Comparison of ENCODE assay signal across 19 cellular contexts in genomic region chr9:135791431-135792267, GRCh38.
DNase-seq lines count a peak whose midpoint lies in the region; ATAC-seq and TF ChIP-seq lines count a peak whose summit lies in the region.
"Had no signal": no experiment of that assay in that cellular context is flagged by ENCODE, and none has a peak within 500 bp of the region (broad histone marks: within the 10 kb centered on the region; RNA-seq: fewer than 3 reads in every experiment).

No MANE protein-coding gene starts in this region.

- CTCF ChIA-PET in activated naive CD4-positive, alpha-beta T cell treated with anti-CD3 and anti-CD28 coated beads for 36 hours (lab: Charles Lee), result no interaction called here

- no peaks in the 10 kb centered on the region for H3K4me1 Mint-ChIP-seq in activated naive CD4-positive, alpha-beta T cell treated with anti-CD3 and anti-CD28 coated beads for 36 hours (ENCODE audit: low read depth)
- H3K4me1 Mint-ChIP-seq: CD14-positive monocyte had no signal

- H3K27ac ChIP-seq in right cardiac atrium (ENCODE audit: low read length) (no peak overlapping the region), osteoblast (ENCODE audit: low read depth, low read length) (no peak overlapping the region)

- H3K4me1 ChIP-seq in right cardiac atrium (ENCODE audit: control insufficient read depth, insufficient read depth, low read length) (no peaks in the 10 kb centered on the region), osteoblast (ENCODE audit: insufficient read depth, low read length) (no peaks in the 10 kb centered on the region)

- intact Hi-C loops in right cardiac atrium (cut with DNase I), result no loop called here
- intact Hi-C loops in left cardiac atrium (cut with DNase I), result loop anchor here in 1 of 2 donors (10.0 kb wide), 1 partner anchor 333 kb away; no protein-coding TSS in a partner anchor
- intact Hi-C loops in activated naive CD4-positive, alpha-beta T cell treated with anti-CD3 and anti-CD28 coated beads for 36 hours (cut with micrococcal nuclease), result loop anchor here (10.0 kb wide), 2 partner anchors 173 to 333 kb away; partner anchors contain the start of gene UBAC1

- H3K4me3 ChIP-seq in right cardiac atrium (ENCODE audit: low read length) (no peak overlapping the region), osteoblast (ENCODE audit: insufficient read depth, low read length) (no peak overlapping the region)
- H3K4me3 ChIP-seq: MG63 had no signal

- no peaks in the 10 kb centered on the region for H3K79me2 ChIP-seq in osteoblast (ENCODE audit: insufficient read depth, low read length)

- no peaks in the 10 kb centered on the region for H4K20me1 ChIP-seq in osteoblast (ENCODE audit: insufficient read depth, low read length)

- H3K27me3 ChIP-seq in right cardiac atrium (ENCODE audit: control insufficient read depth, insufficient read depth) (no peaks in the 10 kb centered on the region), osteoblast (ENCODE audit: insufficient read depth, low read length) (no peaks in the 10 kb centered on the region)
- H3K27me3 ChIP-seq: MG63 had no signal

- 66% methylated on average over 35 of the region's 35 CpGs for WGBS in right cardiac atrium

- no peaks in the 10 kb centered on the region for H3K36me3 Mint-ChIP-seq in activated naive CD4-positive, alpha-beta T cell treated with anti-CD3 and anti-CD28 coated beads for 36 hours (ENCODE audit: low read depth)
- H3K36me3 Mint-ChIP-seq: CD14-positive monocyte had no signal

- TF ChIP-seq CTCF in osteoblast (IDR thresholded peaks at IDR 0.05; ENCODE audit: extremely low read depth, low read depth, low read length), result no peak

- H3K4me2 ChIP-seq in osteoblast (ENCODE audit: insufficient read depth, low read length), result no peak overlapping the region

- H3K4me3 Mint-ChIP-seq in activated naive CD4-positive, alpha-beta T cell treated with anti-CD3 and anti-CD28 coated beads for 36 hours, result no peak overlapping the region
- H3K4me3 Mint-ChIP-seq: CD14-positive monocyte had no signal

- in situ Hi-C loops in G401 (cut with HindIII; ENCODE audit: low sequenced_read_pairs), result no loop called here

- no peaks in the 10 kb centered on the region for H3K9me3 Mint-ChIP-seq in activated naive CD4-positive, alpha-beta T cell treated with anti-CD3 and anti-CD28 coated beads for 36 hours
- H3K9me3 Mint-ChIP-seq: CD14-positive monocyte had no signal

- ATAC-seq in right cardiac atrium (no peak), left cardiac atrium (no peak), HG02642 (IDR thresholded peaks at IDR 0.05; ENCODE audit: poor library complexity, unreplicated experiment) (no peak)

- no peak overlapping the region for H2AFZ ChIP-seq in osteoblast (ENCODE audit: low read length)

- H3K9me3 ChIP-seq in right cardiac atrium (ENCODE audit: control insufficient read depth, low read length), result no peaks in the 10 kb centered on the region
- no peaks in the 10 kb centered on the region for H3K9me3 ChIP-seq in osteoblast (ENCODE audit: low read depth, low read length)
- H3K9me3 ChIP-seq: Caco-2, MG63 had no signal

- H3K27me3 Mint-ChIP-seq in activated naive CD4-positive, alpha-beta T cell treated with anti-CD3 and anti-CD28 coated beads for 36 hours (ENCODE audit: low read depth), result no peaks in the 10 kb centered on the region

- no peak overlapping the region for H3K27ac Mint-ChIP-seq in activated naive CD4-positive, alpha-beta T cell treated with anti-CD3 and anti-CD28 coated beads for 36 hours
- H3K27ac Mint-ChIP-seq: CD14-positive monocyte had no signal

- DNase-seq in right cardiac atrium (peak in 2 of 3 donors; percentile 22 to 26), left cardiac atrium (no peak), NCI-H1694 (lab: John Stamatoyannopoulos, UW) (peak; percentile 1), SK-N-DZ (ENCODE audit: low spot score) (peak; percentile 37), osteoblast (ENCODE audit: insufficient read length, low spot score, missing footprints) (peak; percentile 76), G401 (ENCODE audit: low spot score) (no peak)
- no peak for DNase-seq in activated naive CD4-positive, alpha-beta T cell treated with anti-CD3 and anti-CD28 coated beads for 36 hours
- DNase-seq: Caco-2; DMS79; Karpas-422; MG63; NCI-H1092; NCI-H146; NCI-H2171; NCI-H446 treated with DMSO at 0.1 percent for 48 hours; NK-92 treated with Interleukin-12 subunit alpha and Interleukin-12 subunit beta, amount 100 ng/mL, for 24 hours; SHP77 treated with DMSO at 0.1 percent for 48 hours had no signal

- no peaks in the 10 kb centered on the region for H3K36me3 ChIP-seq in osteoblast (ENCODE audit: insufficient read depth, low read length)
- H3K36me3 ChIP-seq: MG63 had no signal

Comparison
In these comparisons a context has a peak if more than half of its experiments do, and no peak if none do; other contexts are left out.
1. DNase-seq: peak in right cardiac atrium (2 of 3), NCI-H1694 (single experiment), SK-N-DZ (single experiment) and osteoblast (single experiment); none in left cardiac atrium (single experiment), G401 (single experiment) and activated naive CD4-positive, alpha-beta T cell treated with anti-CD3 and anti-CD28 coated beads for 36 hours (single experiment).